17 cellular contexts compared by ENCODE assay signal in genomic region chr5:153818626-153819025, GRCh38.
DNase-seq lines count a peak whose midpoint lies in the region; ATAC-seq, FAIRE-seq and TF ChIP-seq lines count a peak whose summit lies in the region.
"Had no signal": no experiment of that assay in that cellular context is flagged by ENCODE, and none has a peak within 500 bp of the region (broad histone marks: within the 10 kb centered on the region; RNA-seq: fewer than 3 reads in every experiment).

No MANE protein-coding gene starts in this region.

- DNase-seq in EL: peak; percentile 39
- peak; percentile 58 for DNase-seq in LHCN-M2 (ENCODE audit: low read depth)
- DNase-seq in bronchial epithelial cell (ENCODE audit: low read depth): peak; percentile 47
- DNase-seq in NCI-H510A (lab: John Stamatoyannopoulos, UW): no peak
- no peak for DNase-seq in NCI-H2081 treated with DMSO at 0.1 percent for 48 hours (lab: John Stamatoyannopoulos, UW)
- DNase-seq: BE2C; CD4-positive, alpha-beta T cell; DMS79 treated with DMSO at 0.1 percent for 48 hours; GF-D8; NCI-H1436; NCI-H2029; NCI-H510A treated with DMSO at 0.1 percent for 48 hours; SHP77 had no signal

- ATAC-seq in HG02642 (IDR thresholded peaks at IDR 0.05; ENCODE audit: poor library complexity, unreplicated experiment) (no peak), HG02938 (IDR thresholded peaks at IDR 0.05; ENCODE audit: unreplicated experiment) (no peak)
- ATAC-seq: Panc1 had no signal

- no peaks in the 10 kb centered on the region for H3K36me3 ChIP-seq in bronchial epithelial cell (ENCODE audit: control insufficient read depth, insufficient read depth, low read length)
- H3K36me3 ChIP-seq: BE2C had no signal

- TF ChIP-seq CTCF in bronchial epithelial cell (IDR thresholded peaks at IDR 0.05; ENCODE audit: insufficient read depth, low read length, severe bottlenecking): no peak

- no peak for FAIRE-seq in bronchial epithelial cell (lab: Jason Lieb, UNC)
- FAIRE-seq: H54 had no signal

- no peak overlapping the region for H3K4me3 ChIP-seq in bronchial epithelial cell (ENCODE audit: low read depth, low read length)

- H3K27me3 ChIP-seq in bronchial epithelial cell (ENCODE audit: control insufficient read depth, insufficient read depth, low read length): no peaks in the 10 kb centered on the region

Comparison
In these comparisons a context has a peak if more than half of its experiments do, and no peak if none do; other contexts are left out.
1. DNase-seq: peak in EL (single experiment), LHCN-M2 (single experiment) and bronchial epithelial cell (single experiment); none in NCI-H510A (single experiment) and NCI-H2081 treated with DMSO at 0.1 percent for 48 hours (single experiment).